9 cellular contexts compared by ENCODE assay signal in the genomic region with DNA sequence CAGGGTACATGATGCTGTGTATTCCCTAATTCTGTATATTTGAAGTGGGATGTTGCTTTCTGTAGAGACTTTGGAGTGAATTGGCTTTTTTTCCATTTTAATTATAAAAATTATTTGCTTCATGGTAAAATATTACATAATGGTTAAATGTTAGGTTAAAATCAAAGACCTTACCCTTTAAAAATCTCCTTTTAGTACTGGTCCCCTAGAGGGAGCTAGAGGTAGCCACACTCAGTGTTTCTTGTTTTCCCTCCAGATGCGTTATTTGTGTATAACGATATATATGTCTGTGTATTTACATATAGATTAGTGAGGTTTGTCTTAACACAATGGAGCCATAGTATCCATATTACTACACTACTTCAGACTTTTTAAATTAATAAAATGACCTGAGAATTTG.
A peak's percentile ranks its signal among the peaks of the same experiment; 100 is the strongest.
DNase-seq lines count a peak whose midpoint lies in the region; ATAC-seq and TF ChIP-seq lines count a peak whose summit lies in the region.
"Had no signal": no experiment of that assay in that cellular context is flagged by ENCODE, and none has a peak within 500 bp of the region (broad histone marks: within the 10 kb centered on the region; RNA-seq: fewer than 3 reads in every experiment).

No MANE protein-coding gene starts in this region.

- H3K4me3 ChIP-seq in DND-41 (ENCODE audit: low read depth in 1 of 2, low read length in 2 of 2): no peak overlapping the region
- H3K4me3 ChIP-seq in Jurkat, Clone E6-1 (ENCODE audit: low read length): no peak overlapping the region
- H3K4me3 ChIP-seq in adipocyte (ENCODE audit: low read length): no peak overlapping the region
- no peak overlapping the region for H3K4me3 ChIP-seq in lower lobe of right lung
- H3K4me3 ChIP-seq: HAP-1 had no signal

- H3K36me3 ChIP-seq in DND-41 (ENCODE audit: insufficient read depth, low read length): no peaks in the 10 kb centered on the region
- H3K36me3 ChIP-seq in adipocyte (ENCODE audit: control insufficient read depth, insufficient read depth, low read length, severe bottlenecking): no peaks in the 10 kb centered on the region
- no peaks in the 10 kb centered on the region for H3K36me3 ChIP-seq in lower lobe of right lung
- H3K36me3 ChIP-seq: HAP-1 had no signal

- peak; percentile 50 for TF ChIP-seq CTCF in DND-41 (IDR thresholded peaks at IDR 0.05; ENCODE audit: borderline replicate concordance, extremely low read depth, low read length, poor library complexity, severe bottlenecking)
- peak; percentile 11 for TF ChIP-seq CTCF in lower lobe of right lung (IDR thresholded peaks at IDR 0.05)

- no peaks in the 10 kb centered on the region for H3K79me2 ChIP-seq in DND-41 (ENCODE audit: insufficient read depth, low read length)

- H2AFZ ChIP-seq in DND-41 (ENCODE audit: low read depth, low read length): no peak overlapping the region

- no peaks in the 10 kb centered on the region for H4K20me1 ChIP-seq in DND-41 (ENCODE audit: insufficient read depth, low read length)

- no peak overlapping the region for H3K27ac ChIP-seq in DND-41 (ENCODE audit: low read length)
- no peak overlapping the region for H3K27ac ChIP-seq in lower lobe of right lung

- no peak overlapping the region for H3K4me2 ChIP-seq in DND-41 (ENCODE audit: insufficient read depth, low read length)

- H3K27me3 ChIP-seq in DND-41 (ENCODE audit: insufficient read depth, low read length, poor library complexity) (no peaks in the 10 kb centered on the region), adipocyte (replicated peaks; ENCODE audit: control insufficient read depth, insufficient read depth, low read length) (peaks cover 4% of the 10 kb centered on the region), lower lobe of right lung (ENCODE audit: low read depth) (no peaks in the 10 kb centered on the region)

- no peaks in the 10 kb centered on the region for H3K4me1 ChIP-seq in DND-41 (ENCODE audit: insufficient read depth, low read length)
- peaks cover 22% of the 10 kb centered on the region for H3K4me1 ChIP-seq in adipocyte (ENCODE audit: control insufficient read depth, insufficient read depth, low read length)
- H3K4me1 ChIP-seq in lower lobe of right lung: no peaks in the 10 kb centered on the region
- H3K4me1 ChIP-seq: HAP-1 had no signal

- H3K9me3 ChIP-seq in DND-41 (ENCODE audit: insufficient read depth, low read length, severe bottlenecking): no peaks in the 10 kb centered on the region
- H3K9me3 ChIP-seq in adipocyte (ENCODE audit: control insufficient read depth, low read length): no peaks in the 10 kb centered on the region
- H3K9me3 ChIP-seq in lower lobe of right lung: no peaks in the 10 kb centered on the region
- H3K9me3 ChIP-seq: HAP-1 had no signal

- intact Hi-C loops in lower lobe of right lung (cut with DNase I): no loop called here

- H3K9ac ChIP-seq in DND-41 (ENCODE audit: low read depth, low read length) (no peak overlapping the region), adipocyte (ENCODE audit: low read length) (no peak overlapping the region)

- ATAC-seq in DND-41 (ENCODE audit: insufficient read depth, low read depth) (no peak), lower lobe of right lung (no peak)
- ATAC-seq: sciatic nerve had no signal

- no peak for DNase-seq in DND-41
- peak; percentile 5 for DNase-seq in Jurkat, Clone E6-1 (ENCODE audit: low read depth, low spot score)
- peak; percentile 24 for DNase-seq in adipocyte (ENCODE audit: low read depth)
- no peak for DNase-seq in lower lobe of right lung
- no peak for DNase-seq in hippocampal formation (lab: John Stamatoyannopoulos, UW)
- DNase-seq in COLO668 (lab: John Stamatoyannopoulos, UW; ENCODE audit: unreplicated experiment): no peak
- no peak for DNase-seq in NCI-H187 treated with DMSO at 0.1 percent for 48 hours (lab: John Stamatoyannopoulos, UW)

Comparison
In these comparisons a context has a peak if more than half of its experiments do, and no peak if none do; other contexts are left out.
1. DNase-seq: peak in Jurkat, Clone E6-1 (single experiment) and adipocyte (single experiment); none in DND-41 (single experiment), lower lobe of right lung (single experiment), hippocampal formation (0 of 2), COLO668 (single experiment) and NCI-H187 treated with DMSO at 0.1 percent for 48 hours (single experiment).